Comparison of ENCODE assay signal across 13 cellular contexts in genomic region chr4:45629717-45630116, GRCh38.
"Had no signal": no experiment of that assay in that cellular context is flagged by ENCODE, and none has a peak within 500 bp of the region (broad histone marks: within the 10 kb centered on the region; RNA-seq: fewer than 3 reads in every experiment).

No MANE protein-coding gene starts in this region.

- H3K4me1 ChIP-seq: stomach, vagina had no signal

- H3K4me3 Mint-ChIP-seq: activated CD4-positive, alpha-beta memory T cell treated with anti-CD3 and anti-CD28 coated beads, Interleukin-2, amount 10 ng/mL, durations not matched to agents 7 days and 5 days; activated naive CD8-positive, alpha-beta T cell; activated T-cell treated with anti-CD3 and anti-CD28 coated beads, Interleukin-2, amount 50 U/mL, for 72 hours; mesothelial cell of epicardium; T-helper 1 cell treated with Interleukin-12 subunit alpha and Interleukin-12 subunit beta and Interleukin-4 antibody, amounts not matched to agents 30 μg/mL and 1 μg/mL, for 36 hours had no signal

- H3K4me3 ChIP-seq: stomach, vagina had no signal

- H3K4me1 Mint-ChIP-seq: activated CD4-positive, alpha-beta memory T cell treated with anti-CD3 and anti-CD28 coated beads, Interleukin-2, amount 10 ng/mL, durations not matched to agents 7 days and 5 days had no signal

- H3K36me3 ChIP-seq: stomach, vagina had no signal

- H3K27ac ChIP-seq: stomach, vagina had no signal

- H3K27me3 ChIP-seq: stomach, vagina had no signal

- H3K36me3 Mint-ChIP-seq: activated naive CD8-positive, alpha-beta T cell; mesothelial cell of epicardium had no signal

- DNase-seq: activated CD4-positive, alpha-beta memory T cell treated with anti-CD3 and anti-CD28 coated beads, Interleukin-2, amount 10 ng/mL, durations not matched to agents 7 days and 5 days; activated CD4-positive, alpha-beta T cell treated with anti-CD3 and anti-CD28 coated beads for 4 hours; activated gamma-delta T cell treated with Interleukin-2 at 50 U/mL for 16 hours; activated T-cell treated with anti-CD3 and anti-CD28 coated beads, Interleukin-2, amount 50 U/mL, for 72 hours; erythroblast; kidney glomerular epithelial cell; stimulated activated CD4-positive, alpha-beta T cell treated with anti-CD3 and anti-CD28 coated beads, Interleukin-12 subunit alpha, Interleukin-12 subunit beta, amount 100 ng/mL, for 4 hours; stimulated activated CD4-positive, alpha-beta T cell treated with anti-CD3 and anti-CD28 coated beads, Interleukin-2, amount 100 ng/mL, for 24 hours; stomach had no signal

- H3K27me3 Mint-ChIP-seq: activated CD4-positive, alpha-beta memory T cell treated with anti-CD3 and anti-CD28 coated beads, Interleukin-2, amount 10 ng/mL, durations not matched to agents 7 days and 5 days; activated naive CD8-positive, alpha-beta T cell had no signal

- H3K9me3 ChIP-seq: stomach, vagina had no signal

- H3K27ac Mint-ChIP-seq: activated CD4-positive, alpha-beta memory T cell treated with anti-CD3 and anti-CD28 coated beads, Interleukin-2, amount 10 ng/mL, durations not matched to agents 7 days and 5 days; activated naive CD8-positive, alpha-beta T cell; activated T-cell treated with anti-CD3 and anti-CD28 coated beads, Interleukin-2, amount 50 U/mL, for 72 hours; mesothelial cell of epicardium; T-helper 1 cell treated with Interleukin-12 subunit alpha and Interleukin-12 subunit beta and Interleukin-4 antibody, amounts not matched to agents 30 μg/mL and 1 μg/mL, for 36 hours had no signal
